16 cellular contexts compared by ENCODE assay signal in genomic region chr13:40452038-40452666, GRCh38.
DNase-seq lines count a peak whose midpoint lies in the region; ATAC-seq and TF ChIP-seq lines count a peak whose summit lies in the region.
"Had no signal": no experiment of that assay in that cellular context is flagged by ENCODE, and none has a peak within 500 bp of the region (broad histone marks: within the 10 kb centered on the region; RNA-seq: fewer than 3 reads in every experiment).

No MANE protein-coding gene starts in this region.

- CTCF ChIA-PET in mammary epithelial cell (lab: Charles Lee; ENCODE audit: low non-redundant PET), result interaction anchor here (0.7 to 0.8 kb wide), 2 partner anchors 14 to 231 kb away, joined by 3 to 5 read pairs; no protein-coding TSS in a partner anchor

- H3K27ac ChIP-seq in left ventricle myocardium inferior (replicated peaks), result no peak overlapping the region
- peak overlapping the region; percentile 89 for H3K27ac ChIP-seq in mammary epithelial cell (ENCODE audit: insufficient read depth, low read depth, low read length)
- H3K27ac ChIP-seq in aorta (ENCODE audit: low read depth in 1 of 2, low read length in 2 of 2), result peak overlapping the region; percentile 19 to 77
- H3K27ac ChIP-seq: sigmoid colon had no signal

- H3K9me3 ChIP-seq in left ventricle myocardium inferior (replicated peaks) (peaks cover 15% of the 10 kb centered on the region), mammary epithelial cell (replicated peaks; ENCODE audit: insufficient read depth, low read length) (peaks cover 3% of the 10 kb centered on the region), aorta (ENCODE audit: control insufficient read depth, low read length) (peaks cover 2% of the 10 kb centered on the region)
- H3K9me3 ChIP-seq: sigmoid colon had no signal

- intact Hi-C loops in Right ventricle myocardium superior (cut with DNase I), result no loop called here
- intact Hi-C loops in left ventricle myocardium inferior (cut with micrococcal nuclease), result no loop called here
- intact Hi-C loops in mammary epithelial cell (cut with micrococcal nuclease), result loop anchor here (5.0 kb wide), 1 partner anchor 50 kb away; no protein-coding TSS in a partner anchor
- intact Hi-C loops in aorta (cut with DNase I), result no loop called here

- no peaks in the 10 kb centered on the region for H3K36me3 ChIP-seq in left ventricle myocardium inferior
- no peaks in the 10 kb centered on the region for H3K36me3 ChIP-seq in mammary epithelial cell (ENCODE audit: insufficient read depth, low read length)
- H3K36me3 ChIP-seq in aorta (ENCODE audit: control insufficient read depth in 1 of 2, insufficient read depth in 2 of 2, low read length in 1 of 2), result no peaks in the 10 kb centered on the region
- H3K36me3 ChIP-seq: sigmoid colon had no signal

- H3K4me3 ChIP-seq in left ventricle myocardium inferior (no peak overlapping the region), mammary epithelial cell (replicated peaks in 1 of 3; ENCODE audit: insufficient read depth in 1 of 3, low read depth in 2 of 3, low read length in 3 of 3) (no peak overlapping the region), aorta (ENCODE audit: low read length in 2 of 2) (no peak overlapping the region)
- H3K4me3 ChIP-seq: sigmoid colon had no signal

- H3K27me3 ChIP-seq in left ventricle myocardium inferior (ENCODE audit: low read depth) (no peaks in the 10 kb centered on the region), mammary epithelial cell (ENCODE audit: insufficient read depth, low read length) (no peaks in the 10 kb centered on the region), aorta (ENCODE audit: control insufficient read depth in 1 of 2, insufficient read depth in 2 of 2, low read length in 1 of 2) (no peaks in the 10 kb centered on the region)
- H3K27me3 ChIP-seq: sigmoid colon had no signal

- no peak overlapping the region for H3K9ac ChIP-seq in mammary epithelial cell (ENCODE audit: insufficient read depth, low read length)

- no peak for DNase-seq in Right ventricle myocardium superior
- no peak for DNase-seq in left ventricle myocardium inferior
- no peak for DNase-seq in mammary epithelial cell
- DNase-seq in memory B cell (ENCODE audit: low spot score in 2 of 2), result no peak
- no peak for DNase-seq in aorta
- no peak for DNase-seq in NK-92 treated with Interleukin-12 subunit alpha and Interleukin-12 subunit beta, amount 100 ng/mL, for 24 hours (lab: John Stamatoyannopoulos, UW)
- DNase-seq in NCI-H446 treated with DMSO at 0.1 percent for 48 hours (lab: John Stamatoyannopoulos, UW), result no peak
- no peak for DNase-seq in amniotic stem cell (lab: John Stamatoyannopoulos, UW)
- DNase-seq: activated T-cell treated with anti-CD3 and anti-CD28 coated beads for 4 hours; kidney glomerular epithelial cell; NCI-H345; sigmoid colon; stimulated activated CD4-positive, alpha-beta T cell treated with anti-CD3 and anti-CD28 coated beads, Interleukin-4, amount 100 ng/mL, for 4 hours; T-cell had no signal

- H4K20me1 ChIP-seq in mammary epithelial cell (ENCODE audit: insufficient read depth, low read length), result no peaks in the 10 kb centered on the region

- H3K4me2 ChIP-seq in mammary epithelial cell (ENCODE audit: insufficient read depth, low read depth, low read length), result no peak overlapping the region

- H3K36me3 Mint-ChIP-seq in memory B cell, result no peaks in the 10 kb centered on the region
- H3K36me3 Mint-ChIP-seq: IgD-negative memory B cell had no signal

- peak overlapping the region; percentile 55 for H2AFZ ChIP-seq in mammary epithelial cell (ENCODE audit: low read depth, low read length)

- in situ Hi-C loops in mammary epithelial cell (cut with MboI; ENCODE audit: low sequenced_read_pairs in 2 of 2), result no loop called here

- TF ChIP-seq CTCF in left ventricle myocardium inferior (IDR thresholded peaks at IDR 0.05; ENCODE audit: borderline replicate concordance) (no peak), mammary epithelial cell (conservative IDR thresholded peaks at IDR 0.05 in 1 of 2, IDR thresholded peaks at IDR 0.05 in 1 of 2; ENCODE audit: extremely low read depth in 1 of 2, insufficient read depth in 1 of 2, low read depth in 1 of 2, low read length in 2 of 2) (no peak)

- no peaks in the 10 kb centered on the region for H3K79me2 ChIP-seq in mammary epithelial cell (ENCODE audit: insufficient read depth, low read length)

- no peak overlapping the region for H3K4me3 Mint-ChIP-seq in memory B cell
- H3K4me3 Mint-ChIP-seq: IgD-negative memory B cell, nephron, T-cell had no signal

- H3K4me1 ChIP-seq in left ventricle myocardium inferior (peaks cover 6% of the 10 kb centered on the region), mammary epithelial cell (ENCODE audit: insufficient read depth, low read length) (peaks cover 14% of the 10 kb centered on the region), aorta (ENCODE audit: control insufficient read depth in 1 of 2, insufficient read depth in 2 of 2, low read length in 2 of 2) (peaks cover 0 to 9% of the 10 kb centered on the region in 2 donors)
- H3K4me1 ChIP-seq: sigmoid colon had no signal

- peaks cover 10% of the 10 kb centered on the region for H3K4me1 Mint-ChIP-seq in memory B cell

- WGBS in mammary epithelial cell (ENCODE audit: low coverage, missing lambda C conversion rate), result 91% methylated on average over 5 of the region's 5 CpGs
- WGBS in aorta, 2 donors, result 57 to 73% methylated on average over 5 of the region's 5 CpGs

- H3K27me3 Mint-ChIP-seq in memory B cell, result no peaks in the 10 kb centered on the region
- H3K27me3 Mint-ChIP-seq: IgD-negative memory B cell, T-cell had no signal

- no peak overlapping the region for H3K27ac Mint-ChIP-seq in memory B cell
- H3K27ac Mint-ChIP-seq: nephron, T-cell had no signal

- dilution Hi-C loops in mammary epithelial cell (cut with HindIII; ENCODE audit: low sequenced_read_pairs), result loop anchor here (5.0 kb wide), 1 partner anchor 45 kb away; no protein-coding TSS in a partner anchor

- H3K9me3 Mint-ChIP-seq in memory B cell, result peaks cover 3% of the 10 kb centered on the region

- no TSS peak for BruUV-seq in mammary epithelial cell (replicated peaks; lab: Mats Ljungman, UMichigan)

- peak; percentile 49 for ATAC-seq in Right ventricle myocardium superior (ENCODE audit: poor library complexity)
- peak; percentile 8 for ATAC-seq in memory B cell (ENCODE audit: low read depth)
- ATAC-seq in aorta (ENCODE audit: low FRiP score), result peak; percentile 49
- ATAC-seq: T-cell had no signal
